ENCODE assay signal across 14 cellular contexts in genomic region chr5:19927919-19928318, GRCh38.
DNase-seq lines count a peak whose midpoint lies in the region; ATAC-seq lines count a peak whose summit lies in the region.
"Had no signal": no experiment of that assay in that cellular context is flagged by ENCODE, and none has a peak within 500 bp of the region (broad histone marks: within the 10 kb centered on the region; RNA-seq: fewer than 3 reads in every experiment).

No MANE protein-coding gene starts in this region.

- no peaks in the 10 kb centered on the region for H3K27me3 ChIP-seq in SJCRH30

- H3K36me3 ChIP-seq in SJCRH30: no peaks in the 10 kb centered on the region

- peak; percentile 47 for DNase-seq in COLO668 (lab: John Stamatoyannopoulos, UW; ENCODE audit: unreplicated experiment)
- DNase-seq in NCI-H1092 treated with DMSO at 0.1 percent for 48 hours (lab: John Stamatoyannopoulos, UW): peak; percentile 87
- peak; percentile 84 to 87 for DNase-seq in SHP77 (lab: John Stamatoyannopoulos, UW)
- DNase-seq in iPS DF 19.7 (ENCODE audit: low read depth, low spot score): peak; percentile 68
- DNase-seq in cardiac septum (ENCODE audit: low spot score): no peak
- no peak for DNase-seq in SJCRH30
- DNase-seq: activated naive CD4-positive, alpha-beta T cell treated with anti-CD3 and anti-CD28 coated beads for 36 hours; central memory CD4-positive, alpha-beta T cell; DMS 273 treated with DMSO at 0.1 percent for 48 hours; immature natural killer cell; stimulated activated CD4-positive, alpha-beta T cell treated with anti-CD3 and anti-CD28 coated beads, Interleukin-2, amount 100 ng/mL, for 48 hours had no signal

- no peak overlapping the region for H3K27ac ChIP-seq in SJCRH30
- H3K27ac ChIP-seq: KMS-11 had no signal

- H3K4me3 ChIP-seq in SJCRH30: no peak overlapping the region

- ATAC-seq in GM19328 (IDR thresholded peaks at IDR 0.05; ENCODE audit: unreplicated experiment) (no peak), HG02763 (IDR thresholded peaks at IDR 0.05; ENCODE audit: unreplicated experiment) (no peak)

- H3K4me1 ChIP-seq in SJCRH30: no peaks in the 10 kb centered on the region

- intact Hi-C loops in cardiac septum (cut with DNase I): no loop called here

- H3K9me3 ChIP-seq in SJCRH30 (replicated peaks): no peaks in the 10 kb centered on the region

Comparison
In these comparisons a context has a peak if more than half of its experiments do, and no peak if none do; other contexts are left out.
1. DNase-seq: peak in COLO668 (single experiment), NCI-H1092 treated with DMSO at 0.1 percent for 48 hours (single experiment), SHP77 (2 of 2) and iPS DF 19.7 (single experiment); none in cardiac septum (single experiment) and SJCRH30 (0 of 2).